ENCODE assay signal across 22 cellular contexts in the genomic region with DNA sequence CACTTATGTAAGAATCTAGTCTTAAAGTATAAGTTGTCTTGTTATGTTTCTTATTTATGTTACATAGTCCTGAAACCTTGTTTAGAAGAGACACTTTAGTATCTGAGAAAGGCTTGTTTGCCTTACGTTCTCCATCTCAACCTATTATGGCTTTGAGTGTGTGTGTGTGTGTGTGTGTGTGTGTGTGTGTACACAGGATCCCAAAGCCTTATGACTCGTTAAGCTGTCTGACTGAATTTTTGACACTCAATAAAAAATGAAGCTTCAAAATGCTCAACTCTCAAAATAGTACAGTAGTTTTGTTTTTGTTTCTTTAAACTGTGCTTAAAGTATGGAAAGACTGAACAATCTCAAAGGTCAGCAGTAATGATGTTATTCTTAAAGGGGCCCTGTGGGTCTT. TPM values are rescaled to one million over a fixed set of nuclear protein-coding genes. Genes with fewer than 3 reads are reported as not detected.
DNase-seq lines count a peak whose midpoint lies in the region; ATAC-seq and TF ChIP-seq lines count a peak whose summit lies in the region.
"Had no signal": no experiment of that assay in that cellular context is flagged by ENCODE, and none has a peak within 500 bp of the region (broad histone marks: within the 10 kb centered on the region; RNA-seq: fewer than 3 reads in every experiment).

No MANE protein-coding gene starts in this region.

- H3K4me3 Mint-ChIP-seq in osteocyte (ENCODE audit: unreplicated experiment): no peak overlapping the region
- no peak overlapping the region for H3K4me3 Mint-ChIP-seq in activated naive CD4-positive, alpha-beta T cell treated with anti-CD3 and anti-CD28 coated beads, Interleukin-2, amount 10 ng/mL, durations not matched to agents 7 days and 5 days
- H3K4me3 Mint-ChIP-seq: CD4-positive, alpha-beta T cell; H9; neural crest cell; stimulated activated effector memory CD8-positive, alpha-beta T cell treated with anti-CD3 and anti-CD28 coated beads, Interleukin-12 subunit alpha, Interleukin-12 subunit beta, amount 100 ng/mL, for 72 hours had no signal

- TF ChIP-seq CTCF in right atrium auricular region (IDR thresholded peaks at IDR 0.05) (no peak), choroid plexus epithelial cell (conservative IDR thresholded peaks at IDR 0.05; ENCODE audit: low read depth, low read length) (no peak), osteocyte (IDR thresholded peaks at IDR 0.05) (no peak)

- CTCF ChIA-PET in activated naive CD4-positive, alpha-beta T cell treated with anti-CD3 and anti-CD28 coated beads, Interleukin-2, amount 10 ng/mL, durations not matched to agents 7 days and 5 days (lab: Charles Lee): no interaction called here

- no peaks in the 10 kb centered on the region for H3K9me3 Mint-ChIP-seq in osteocyte (ENCODE audit: unreplicated experiment)
- no peaks in the 10 kb centered on the region for H3K9me3 Mint-ChIP-seq in activated naive CD4-positive, alpha-beta T cell treated with anti-CD3 and anti-CD28 coated beads, Interleukin-2, amount 10 ng/mL, durations not matched to agents 7 days and 5 days
- H3K9me3 Mint-ChIP-seq: CD4-positive, alpha-beta T cell; H9; neural crest cell; stimulated activated effector memory CD8-positive, alpha-beta T cell treated with anti-CD3 and anti-CD28 coated beads, Interleukin-12 subunit alpha, Interleukin-12 subunit beta, amount 100 ng/mL, for 72 hours had no signal

- intact Hi-C loops in left ventricle myocardium superior (cut with micrococcal nuclease): no loop called here
- intact Hi-C loops in aorta (cut with DNase I): no loop called here

- H3K27ac Mint-ChIP-seq in osteocyte (ENCODE audit: unreplicated experiment): peak overlapping the region; percentile 69
- H3K27ac Mint-ChIP-seq in activated naive CD4-positive, alpha-beta T cell treated with anti-CD3 and anti-CD28 coated beads, Interleukin-2, amount 10 ng/mL, durations not matched to agents 7 days and 5 days: no peak overlapping the region
- H3K27ac Mint-ChIP-seq: CD4-positive, alpha-beta T cell; H9; stimulated activated effector memory CD8-positive, alpha-beta T cell treated with anti-CD3 and anti-CD28 coated beads, Interleukin-12 subunit alpha, Interleukin-12 subunit beta, amount 100 ng/mL, for 72 hours had no signal

- no peaks in the 10 kb centered on the region for H3K27me3 Mint-ChIP-seq in osteocyte (ENCODE audit: unreplicated experiment)
- H3K27me3 Mint-ChIP-seq in activated naive CD4-positive, alpha-beta T cell treated with anti-CD3 and anti-CD28 coated beads, Interleukin-2, amount 10 ng/mL, durations not matched to agents 7 days and 5 days: no peaks in the 10 kb centered on the region
- H3K27me3 Mint-ChIP-seq: CD4-positive, alpha-beta T cell had no signal

- H3K27ac ChIP-seq in right atrium auricular region: peak overlapping the region; percentile 49 to 79
- H3K27ac ChIP-seq in aorta (ENCODE audit: low read depth in 1 of 2, low read length in 2 of 2): peak overlapping the region in 1 of 2 donors; percentile 7

- DNase-seq in right atrium auricular region (ENCODE audit: low spot score) (no peak), left ventricle myocardium superior (no peak), choroid plexus epithelial cell (ENCODE audit: low read depth) (peak; percentile 36), osteocyte (ENCODE audit: extremely low spot score, unreplicated experiment) (no peak), aorta (no peak), T1000 (lab: John Stamatoyannopoulos, UW) (no peak)
- DNase-seq in activated naive CD4-positive, alpha-beta T cell treated with anti-CD3 and anti-CD28 coated beads, Interleukin-2, amount 10 ng/mL, durations not matched to agents 7 days and 5 days: no peak
- DNase-seq: activated effector memory CD4-positive, alpha-beta T cell treated with Interleukin-2 at 50 U/mL for 16 hours; anterior cingulate cortex; CD4-positive, alpha-beta T cell; DMS153; GF-D8; H9; NCI-H1436; NCI-H226 had no signal

- H3K27me3 ChIP-seq in right atrium auricular region (no peaks in the 10 kb centered on the region), aorta (ENCODE audit: control insufficient read depth in 1 of 2, insufficient read depth in 2 of 2, low read length in 1 of 2) (no peaks in the 10 kb centered on the region)

- ATAC-seq in left ventricle myocardium superior: no peak
- peak; percentile 36 for ATAC-seq in aorta (ENCODE audit: low FRiP score)
- no peak for ATAC-seq in HG02840 (IDR thresholded peaks at IDR 0.05; ENCODE audit: low FRiP score, unreplicated experiment)
- ATAC-seq: GM12878; Panc1; stimulated activated effector memory CD8-positive, alpha-beta T cell treated with anti-CD3 and anti-CD28 coated beads, Interleukin-12 subunit alpha, Interleukin-12 subunit beta, amount 100 ng/mL, for 72 hours had no signal

- peaks cover 0 to 29% of the 10 kb centered on the region in 2 donors for H3K4me1 ChIP-seq in right atrium auricular region
- peaks cover 0 to 5% of the 10 kb centered on the region in 2 donors for H3K4me1 ChIP-seq in aorta (ENCODE audit: control insufficient read depth in 1 of 2, insufficient read depth in 2 of 2, low read length in 2 of 2)

- 7 to 14% methylated on average over 2 of the region's 2 CpGs for WGBS in aorta, 2 donors

- H3K36me3 Mint-ChIP-seq in osteocyte (ENCODE audit: unreplicated experiment): peaks cover 47% of the 10 kb centered on the region
- peaks cover 50% of the 10 kb centered on the region for H3K36me3 Mint-ChIP-seq in activated naive CD4-positive, alpha-beta T cell treated with anti-CD3 and anti-CD28 coated beads, Interleukin-2, amount 10 ng/mL, durations not matched to agents 7 days and 5 days

- H3K9me3 ChIP-seq in right atrium auricular region (no peaks in the 10 kb centered on the region), aorta (ENCODE audit: control insufficient read depth, low read length) (no peaks in the 10 kb centered on the region)

- H3K4me1 Mint-ChIP-seq in osteocyte (ENCODE audit: unreplicated experiment): peaks cover 39% of the 10 kb centered on the region
- H3K4me1 Mint-ChIP-seq in activated naive CD4-positive, alpha-beta T cell treated with anti-CD3 and anti-CD28 coated beads, Interleukin-2, amount 10 ng/mL, durations not matched to agents 7 days and 5 days: no peaks in the 10 kb centered on the region
- H3K4me1 Mint-ChIP-seq: H9; neural crest cell; stimulated activated effector memory CD8-positive, alpha-beta T cell treated with anti-CD3 and anti-CD28 coated beads, Interleukin-12 subunit alpha, Interleukin-12 subunit beta, amount 100 ng/mL, for 72 hours had no signal

- peaks cover 71% of the 10 kb centered on the region for H3K36me3 ChIP-seq in right atrium auricular region
- peaks cover 0 to 5% of the 10 kb centered on the region in 2 donors for H3K36me3 ChIP-seq in aorta (ENCODE audit: control insufficient read depth in 1 of 2, insufficient read depth in 2 of 2, low read length in 1 of 2)

- no peak overlapping the region for H3K4me3 ChIP-seq in right atrium auricular region
- H3K4me3 ChIP-seq in choroid plexus epithelial cell (ENCODE audit: low read depth, low read length): no peak overlapping the region
- H3K4me3 ChIP-seq in aorta (ENCODE audit: low read length in 2 of 2): no peak overlapping the region
- H3K4me3 ChIP-seq: GM12878 had no signal

RNA-seq across cellular contexts. Expression of a gene that starts 18.0 kb away (rescaled TPM):
- 100 to 1,000 TPM; 190 to 286 TPM for total RNA-seq in right atrium auricular region
- 186 TPM for total RNA-seq in left ventricle myocardium superior
- total RNA-seq in osteocyte: 516 and 530 TPM in 2 replicates
- total RNA-seq in aorta: 100 to 1,000 TPM; 206 to 267 TPM
- polyA plus RNA-seq in aorta: 100 to 1,000 TPM; 145 to 164 TPM

RNA-seq across cellular contexts. Expression of a gene that starts 18.4 kb away (rescaled TPM):
- not detected for total RNA-seq in right atrium auricular region
- total RNA-seq in left ventricle myocardium superior: not detected
- not detected in 2 replicates for total RNA-seq in osteocyte
- not detected for total RNA-seq in aorta
- polyA plus RNA-seq in aorta: not detected
- total RNA-seq: CD4-positive, alpha-beta T cell; GM12878; H9; mesenteric fat pad; neural crest cell; SK-MEL-5 had no signal

RNA-seq across cellular contexts. Expression of a gene that starts 34.6 kb away (rescaled TPM):
- 1 to 10 TPM; 2.6 to 8.5 TPM for total RNA-seq in right atrium auricular region
- 6.5 TPM for total RNA-seq in left ventricle myocardium superior
- 10.8 and 13.3 TPM in 2 replicates for total RNA-seq in osteocyte
- 10 to 100 TPM; 18.3 to 29.5 TPM for total RNA-seq in aorta
- polyA plus RNA-seq in aorta: 1 to 10 TPM; 7.5 to 8.9 TPM
